24 cellular contexts compared by ENCODE assay signal in the genomic region with DNA sequence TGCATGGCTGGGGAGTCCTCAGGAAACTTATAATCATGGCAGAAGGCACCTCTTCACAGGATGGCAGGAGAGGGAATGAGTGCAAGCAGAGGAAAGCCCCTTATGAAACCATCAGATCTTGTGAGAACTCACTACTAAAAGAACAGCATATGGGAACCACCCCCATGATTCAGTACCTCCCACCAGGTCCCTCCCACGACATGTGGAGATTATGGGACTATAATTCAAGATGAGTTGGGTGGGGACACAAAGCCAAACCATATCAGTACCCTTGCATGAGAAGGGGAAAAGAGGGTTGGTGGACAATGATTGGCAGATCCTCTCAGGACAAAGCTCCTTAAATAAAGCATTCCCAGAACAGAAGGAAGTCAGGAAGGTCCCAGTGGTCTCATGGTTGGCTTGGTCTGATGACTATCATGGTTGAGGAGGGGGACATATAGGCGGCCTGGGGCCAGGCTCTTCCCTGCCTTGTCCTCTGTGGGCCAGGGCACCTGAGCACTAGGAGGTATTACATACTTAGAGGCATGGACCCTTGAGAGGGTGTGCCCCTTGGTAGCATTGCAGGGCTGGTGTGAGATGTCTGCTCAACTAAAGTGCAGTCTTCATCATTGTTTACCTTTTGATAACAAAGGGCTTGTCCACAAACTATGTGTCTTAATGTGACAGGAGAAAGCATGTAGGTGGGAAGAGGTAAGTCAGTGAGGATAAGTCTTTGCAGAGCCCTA. TPM values are rescaled to one million over a fixed set of nuclear protein-coding genes. Genes with fewer than 3 reads are reported as not detected.
DNase-seq lines count a peak whose midpoint lies in the region; ATAC-seq, FAIRE-seq and TF ChIP-seq lines count a peak whose summit lies in the region.
"Had no signal": no experiment of that assay in that cellular context is flagged by ENCODE, and none has a peak within 500 bp of the region (broad histone marks: within the 10 kb centered on the region; RNA-seq: fewer than 3 reads in every experiment).

No MANE protein-coding gene starts in this region.

- TF ChIP-seq EP300 in HepG2 (IDR thresholded peaks at IDR 0.05; ENCODE audit: low read depth in 2 of 2, low read length in 2 of 2), result no peak
- TF ChIP-seq EP300 in HepG2 (CRISPR knock-in tag; IDR thresholded peaks at IDR 0.05; ENCODE audit: borderline replicate concordance), result no peak

- CTCF ChIA-PET in HepG2 (lab: Yijun Ruan, JAX; ENCODE audit: low intra/inter-chr PET ratio, low total read pairs), result no interaction called here

- H3K9ac ChIP-seq in HepG2 (ENCODE audit: insufficient read depth, low read depth, low read length), result no peak overlapping the region
- H3K9ac ChIP-seq: BLaER1 had no signal

- H3K9me3 Mint-ChIP-seq in stimulated activated naive CD8-positive, alpha-beta T cell treated with anti-CD3 and anti-CD28 coated beads, Interleukin-15, amount 100 ng/mL, for 72 hours, result no peaks in the 10 kb centered on the region
- H3K9me3 Mint-ChIP-seq: CD4-positive, CD25-positive, alpha-beta regulatory T cell; CD8-positive, alpha-beta T cell had no signal

- H3K27ac Mint-ChIP-seq in stimulated activated naive CD8-positive, alpha-beta T cell treated with anti-CD3 and anti-CD28 coated beads, Interleukin-15, amount 100 ng/mL, for 72 hours, result no peak overlapping the region
- H3K27ac Mint-ChIP-seq: B cell; CD4-positive, CD25-positive, alpha-beta regulatory T cell; CD8-positive, alpha-beta T cell; GM23338 had no signal

- in situ Hi-C loops in HepG2 (cut with HindIII; ENCODE audit: extremely low pct_ligation_motif_present, low pct_unique_long_range_greater_than_20kb), result no loop called here

- intact Hi-C loops in right lobe of liver (cut with DNase I) (no loop called here), HepG2 (cut with micrococcal nuclease; ENCODE audit: unreplicated experiment) (no loop called here), left colon (cut with DNase I, micrococcal nuclease) (no loop called here), upper lobe of right lung (cut with DNase I) (no loop called here)

- ATAC-seq in right lobe of liver (peak; percentile 24 to 62 (median 30)), HepG2 (no peak), left colon (peak; percentile 54), upper lobe of right lung (peak; percentile 57)
- no peak for ATAC-seq in stimulated activated naive CD8-positive, alpha-beta T cell treated with anti-CD3 and anti-CD28 coated beads, Interleukin-15, amount 100 ng/mL, for 72 hours
- ATAC-seq: CD8-positive, alpha-beta T cell; GM12878; GM23338 had no signal

- H3K4me1 Mint-ChIP-seq in stimulated activated naive CD8-positive, alpha-beta T cell treated with anti-CD3 and anti-CD28 coated beads, Interleukin-15, amount 100 ng/mL, for 72 hours, result no peaks in the 10 kb centered on the region
- H3K4me1 Mint-ChIP-seq: B cell; CD4-positive, CD25-positive, alpha-beta regulatory T cell had no signal

- no peaks in the 10 kb centered on the region for H4K20me1 ChIP-seq in HepG2 (ENCODE audit: insufficient read depth, low read length)
- H4K20me1 ChIP-seq: BLaER1 had no signal

- no peaks in the 10 kb centered on the region for H3K27me3 Mint-ChIP-seq in stimulated activated naive CD8-positive, alpha-beta T cell treated with anti-CD3 and anti-CD28 coated beads, Interleukin-15, amount 100 ng/mL, for 72 hours
- H3K27me3 Mint-ChIP-seq: B cell had no signal

- no peaks in the 10 kb centered on the region for H3K27me3 ChIP-seq in right lobe of liver
- H3K27me3 ChIP-seq in HepG2 (ENCODE audit: control insufficient read depth in 1 of 2, insufficient read depth in 2 of 2, low read length in 2 of 2), result no peaks in the 10 kb centered on the region
- H3K27me3 ChIP-seq in bronchial epithelial cell (ENCODE audit: control insufficient read depth, insufficient read depth, low read length), result no peaks in the 10 kb centered on the region
- H3K27me3 ChIP-seq in upper lobe of right lung, result no peaks in the 10 kb centered on the region
- H3K27me3 ChIP-seq: BLaER1 had no signal

- no peak for DNase-seq in right lobe of liver
- DNase-seq in HepG2 (ENCODE audit: low spot score), result no peak
- peak; percentile 21 for DNase-seq in bronchial epithelial cell (ENCODE audit: low read depth)
- no peak for DNase-seq in left colon
- no peak for DNase-seq in upper lobe of right lung
- no peak for DNase-seq in stimulated activated naive CD8-positive, alpha-beta T cell treated with anti-CD3 and anti-CD28 coated beads, Interleukin-15, amount 100 ng/mL, for 72 hours
- no peak for DNase-seq in H4 (ENCODE audit: low spot score)
- DNase-seq in activated T-cell treated with anti-CD3 and anti-CD28 coated beads, Interleukin-2, amount 50 U/mL, for 1 hour, result no peak
- DNase-seq: Caco-2; CD4-positive, CD25-positive, alpha-beta regulatory T cell; CD8-positive, alpha-beta T cell; DMS153; DND-41 had no signal

- H3K4me2 ChIP-seq in HepG2 (ENCODE audit: low read depth, low read length), result no peak overlapping the region
- H3K4me2 ChIP-seq: BLaER1, GM23338 had no signal

- no peak overlapping the region for H2AFZ ChIP-seq in HepG2 (ENCODE audit: low read length)
- H2AFZ ChIP-seq: GM23338 had no signal

- H3K27ac ChIP-seq in right lobe of liver (peak overlapping the region in 1 of 3 donors; percentile 14), HepG2 (ENCODE audit: extremely low read length, insufficient read depth, low read length) (no peak overlapping the region), upper lobe of right lung (no peak overlapping the region)
- H3K27ac ChIP-seq: 22Rv1, BLaER1, C4-2B had no signal

- no TSS peak for BruUV-seq in HepG2 (replicated peaks; lab: Mats Ljungman, UMichigan)

- FAIRE-seq in HepG2 (lab: Jason Lieb, UNC) (no peak), bronchial epithelial cell (lab: Jason Lieb, UNC) (no peak)
- FAIRE-seq: A204.1, G401.6, GM12878, GM19239, H54 had no signal

- POLR2A ChIA-PET in HepG2 (lab: Yijun Ruan, JAX), result no interaction called here

- no peak for TF ChIP-seq RAD21 in HepG2 (CRISPR knock-in tag; IDR thresholded peaks at IDR 0.05)

- no peak overlapping the region for H3K4me3 ChIP-seq in right lobe of liver
- no peak overlapping the region for H3K4me3 ChIP-seq in HepG2 (replicated peaks in 1 of 3; ENCODE audit: insufficient read depth in 1 of 3, low read depth in 2 of 3, low read length in 3 of 3)
- no peak overlapping the region for H3K4me3 ChIP-seq in bronchial epithelial cell (ENCODE audit: low read depth, low read length)
- no peak overlapping the region for H3K4me3 ChIP-seq in upper lobe of right lung
- H3K4me3 ChIP-seq: BLaER1, GM12878, GM23338, HAP-1 had no signal

- TF ChIP-seq CTCF in right lobe of liver (IDR thresholded peaks at IDR 0.05), result no peak
- TF ChIP-seq CTCF in HepG2 (CRISPR knock-in tag; IDR thresholded peaks at IDR 0.05), result no peak
- TF ChIP-seq CTCF in bronchial epithelial cell (IDR thresholded peaks at IDR 0.05; ENCODE audit: insufficient read depth, low read length, severe bottlenecking), result no peak
- TF ChIP-seq CTCF in upper lobe of right lung (IDR thresholded peaks at IDR 0.05), result no peak

- H3K36me3 ChIP-seq in right lobe of liver, result peaks cover 0 to 37% (median 15%) of the 10 kb centered on the region in 4 donors
- no peaks in the 10 kb centered on the region for H3K36me3 ChIP-seq in HepG2 (replicated peaks in 1 of 2; ENCODE audit: control insufficient read depth in 1 of 2, insufficient read depth in 2 of 2, low read length in 2 of 2)
- no peaks in the 10 kb centered on the region for H3K36me3 ChIP-seq in bronchial epithelial cell (ENCODE audit: control insufficient read depth, insufficient read depth, low read length)
- H3K36me3 ChIP-seq in upper lobe of right lung, result no peaks in the 10 kb centered on the region
- H3K36me3 ChIP-seq: BLaER1, HAP-1 had no signal

- H3K9me3 ChIP-seq in right lobe of liver (no peaks in the 10 kb centered on the region), HepG2 (ENCODE audit: low read length) (no peaks in the 10 kb centered on the region), upper lobe of right lung (no peaks in the 10 kb centered on the region)
- H3K9me3 ChIP-seq: Caco-2, HAP-1 had no signal

- TF ChIP-seq POLR2A in right lobe of liver (IDR thresholded peaks at IDR 0.05) (no peak), HepG2 (IDR thresholded peaks at IDR 0.05; ENCODE audit: insufficient read depth in 1 of 2, low read depth in 2 of 2, low read length in 2 of 2) (no peak)

- WGBS in right lobe of liver (ENCODE audit: insufficient coverage, low coverage, low lambda C conversion rate, missing lambda C conversion rate), result 25% methylated on average over 1 of the region's 2 CpGs
- WGBS in HepG2 (ENCODE audit: low lambda C conversion rate), result 25% methylated on average over 1 of the region's 2 CpGs

- H3K4me1 ChIP-seq in right lobe of liver (peaks cover 0 to 38% (median 0%) of the 10 kb centered on the region in 4 donors), HepG2 (ENCODE audit: insufficient read depth, low read length) (peaks cover 10% of the 10 kb centered on the region), upper lobe of right lung (no peaks in the 10 kb centered on the region)
- H3K4me1 ChIP-seq: Caco-2, HAP-1 had no signal

- no peaks in the 10 kb centered on the region for H3K79me2 ChIP-seq in HepG2 (ENCODE audit: insufficient read depth, low read length)

- no peak overlapping the region for H3K4me3 Mint-ChIP-seq in stimulated activated naive CD8-positive, alpha-beta T cell treated with anti-CD3 and anti-CD28 coated beads, Interleukin-15, amount 100 ng/mL, for 72 hours
- H3K4me3 Mint-ChIP-seq: B cell; CD4-positive, CD25-positive, alpha-beta regulatory T cell; CD8-positive, alpha-beta T cell; GM23338 had no signal

RNA-seq across cellular contexts. Expression of gene HSD17B6, which starts 22.2 kb away (rescaled TPM):
- total RNA-seq in right lobe of liver (1,000 to 10,000 TPM in 1 of 6 experiments, 100 to 1,000 TPM in 5; 243 to 1,112 (median 514) TPM), HepG2 (2016; rRNA removed; fragmentation: Illumina TruSeq; extraction: Trizol) (0.46 and 0.95 TPM in 2 replicates), bronchial epithelial cell (under 0.01 TPM in 1 of 2 replicates, not detected in the other), left colon (1 to 10 TPM; 1.2 to 9.6 TPM), upper lobe of right lung (67.4 TPM)
- total RNA-seq in HepG2 (2016; cell fraction: cytosol; rRNA removed; fragmentation: Illumina TruSeq; extraction: Trizol; ENCODE audit: low read depth), result not detected in 2 replicates
- 0.39 and 0.74 TPM in 2 replicates for total RNA-seq in HepG2 (2016; cell fraction: insoluble cytoplasmic fraction; rRNA removed; fragmentation: Illumina TruSeq; extraction: Trizol)
- 0.31 and 0.62 TPM in 2 replicates for total RNA-seq in HepG2 (2016; cell fraction: membrane; rRNA removed; fragmentation: Illumina TruSeq; extraction: Trizol)
- 0.47 and 0.81 TPM in 2 replicates for total RNA-seq in HepG2 (2016; cell fraction: nucleus; rRNA removed; fragmentation: Illumina TruSeq; extraction: Trizol)
- 1.8 and 2.6 TPM in 2 replicates for polyA plus RNA-seq in HepG2 (2011; rRNA removed)
- 1.1 and 2.2 TPM in 2 replicates for polyA plus RNA-seq in HepG2 (2011; cell fraction: cytosol; rRNA removed)
- polyA plus RNA-seq in HepG2 (2011; cell fraction: nucleus; rRNA removed), result 0.27 and 0.59 TPM in 2 replicates
- polyA plus RNA-seq in HepG2 (2012), result 4.4 and 6.4 TPM in 2 replicates
- polyA plus RNA-seq in HepG2 (2016; cell fraction: cytosol; fragmentation: Illumina TruSeq; extraction: Trizol; ENCODE audit: low read depth), result 0.15 and 0.20 TPM in 2 replicates
- polyA plus RNA-seq in HepG2 (2016; cell fraction: insoluble cytoplasmic fraction; fragmentation: Illumina TruSeq; extraction: Trizol; ENCODE audit: low read depth), result 0.24 and 0.47 TPM in 2 replicates
- 0.30 and 0.37 TPM in 2 replicates for polyA plus RNA-seq in HepG2 (2016; cell fraction: membrane; fragmentation: Illumina TruSeq; extraction: Trizol; ENCODE audit: low read depth)
- polyA plus RNA-seq in HepG2 (2016; cell fraction: nucleus; fragmentation: Illumina TruSeq; extraction: Trizol; ENCODE audit: insufficient read depth, low read depth), result 0.81 and 1.4 TPM in 2 replicates
- polyA minus RNA-seq in HepG2 (2011; rRNA and poly(A)+ RNA removed; ENCODE audit: low replicate concordance), result 0.70 and 1.5 TPM in 2 replicates
- polyA minus RNA-seq in HepG2 (2011; cell fraction: cytosol; rRNA and poly(A)+ RNA removed), result 0.49 TPM in 1 of 2 replicates, not detected in the other
- polyA minus RNA-seq in HepG2 (2011; cell fraction: nucleus; rRNA and poly(A)+ RNA removed), result 0.50 and 0.64 TPM in 2 replicates
- total RNA-seq in H4 (2014; rRNA removed; shearing (Covaris generic)), result 1.1 and 1.3 TPM in 2 replicates
- total RNA-seq: CD4-positive, CD25-positive, alpha-beta regulatory T cell had no signal

RNA-seq across cellular contexts. Expression of gene PRIM1, which starts 33.2 kb away (rescaled TPM):
- total RNA-seq in right lobe of liver, result 1 to 10 TPM; 1.3 to 8.5 (median 4.5) TPM
- total RNA-seq in HepG2 (2016; rRNA removed; fragmentation: Illumina TruSeq; extraction: Trizol), result 47.3 and 67.0 TPM in 2 replicates
- 14.0 and 14.2 TPM in 2 replicates for total RNA-seq in HepG2 (2016; cell fraction: cytosol; rRNA removed; fragmentation: Illumina TruSeq; extraction: Trizol; ENCODE audit: low read depth)
- 47.6 and 69.6 TPM in 2 replicates for total RNA-seq in HepG2 (2016; cell fraction: insoluble cytoplasmic fraction; rRNA removed; fragmentation: Illumina TruSeq; extraction: Trizol)
- 17.8 and 19.7 TPM in 2 replicates for total RNA-seq in HepG2 (2016; cell fraction: membrane; rRNA removed; fragmentation: Illumina TruSeq; extraction: Trizol)
- total RNA-seq in HepG2 (2016; cell fraction: nucleus; rRNA removed; fragmentation: Illumina TruSeq; extraction: Trizol), result 33.7 and 38.1 TPM in 2 replicates
- polyA plus RNA-seq in HepG2 (2011; rRNA removed), result 18.1 and 30.0 TPM in 2 replicates
- 15.5 and 16.8 TPM in 2 replicates for polyA plus RNA-seq in HepG2 (2011; cell fraction: cytosol; rRNA removed)
- 20.7 and 23.5 TPM in 2 replicates for polyA plus RNA-seq in HepG2 (2011; cell fraction: nucleus; rRNA removed)
- 15.2 and 26.9 TPM in 2 replicates for polyA plus RNA-seq in HepG2 (2012)
- 5.4 and 7.7 TPM in 2 replicates for polyA plus RNA-seq in HepG2 (2016; cell fraction: cytosol; fragmentation: Illumina TruSeq; extraction: Trizol; ENCODE audit: low read depth)
- 50.8 and 55.2 TPM in 2 replicates for polyA plus RNA-seq in HepG2 (2016; cell fraction: insoluble cytoplasmic fraction; fragmentation: Illumina TruSeq; extraction: Trizol; ENCODE audit: low read depth)
- polyA plus RNA-seq in HepG2 (2016; cell fraction: membrane; fragmentation: Illumina TruSeq; extraction: Trizol; ENCODE audit: low read depth), result 11.4 and 12.6 TPM in 2 replicates
- 35.2 and 36.7 TPM in 2 replicates for polyA plus RNA-seq in HepG2 (2016; cell fraction: nucleus; fragmentation: Illumina TruSeq; extraction: Trizol; ENCODE audit: insufficient read depth, low read depth)
- polyA minus RNA-seq in HepG2 (2011; rRNA and poly(A)+ RNA removed; ENCODE audit: low replicate concordance), result 12.4 and 36.9 TPM in 2 replicates
- 8.9 and 11.9 TPM in 2 replicates for polyA minus RNA-seq in HepG2 (2011; cell fraction: cytosol; rRNA and poly(A)+ RNA removed)
- 28.3 and 28.5 TPM in 2 replicates for polyA minus RNA-seq in HepG2 (2011; cell fraction: nucleus; rRNA and poly(A)+ RNA removed)
- 3.2 and 3.7 TPM in 2 replicates for total RNA-seq in bronchial epithelial cell
- total RNA-seq in left colon, result 1 to 10 TPM; 3.9 to 5.3 TPM
- total RNA-seq in upper lobe of right lung, result 9.3 TPM
- 51.1 and 51.7 TPM in 2 replicates for total RNA-seq in H4 (2014; rRNA removed; shearing (Covaris generic))

Comparison
In these comparisons a context has a peak if more than half of its experiments do, and no peak if none do; other contexts are left out.
1. ATAC-seq: peak in right lobe of liver (4 of 4), left colon (single experiment) and upper lobe of right lung (single experiment); none in HepG2 (single experiment) and stimulated activated naive CD8-positive, alpha-beta T cell treated with anti-CD3 and anti-CD28 coated beads, Interleukin-15, amount 100 ng/mL, for 72 hours (single experiment).